In genomic region chr2:158144914-158145625, GRCh38 we compare ENCODE assay signal across 26 cellular contexts. TPM values are rescaled to one million over a fixed set of nuclear protein-coding genes. Genes with fewer than 3 reads are reported as not detected.
DNase-seq lines count a peak whose midpoint lies in the region; TF ChIP-seq lines count a peak whose summit lies in the region.
"Had no signal": no experiment of that assay in that cellular context is flagged by ENCODE, and none has a peak within 500 bp of the region (broad histone marks: within the 10 kb centered on the region; RNA-seq: fewer than 3 reads in every experiment).

No MANE protein-coding gene starts in this region.

- H3K23ac ChIP-seq in neuronal stem cell (ENCODE audit: low read depth, low read length, poor library complexity) = no peak overlapping the region

- H3K14ac ChIP-seq in neuronal stem cell (ENCODE audit: low read length) = no peak overlapping the region

- H3K9me3 ChIP-seq in neuronal stem cell (replicated peaks in 1 of 2; ENCODE audit: control insufficient read depth in 2 of 2, insufficient read depth in 1 of 2, low read depth in 1 of 2, low read length in 2 of 2) = no peaks in the 10 kb centered on the region
- H3K9me3 ChIP-seq: right lobe of liver, SJSA1, thoracic aorta had no signal

- H4K8ac ChIP-seq in neuronal stem cell (ENCODE audit: low read depth, low read length) = no peak overlapping the region

- H3K4me2 ChIP-seq in neuronal stem cell (ENCODE audit: insufficient read depth, low read length, poor library complexity, severe bottlenecking) = no peak overlapping the region

- H2BK12ac ChIP-seq in neuronal stem cell (ENCODE audit: low read length) = peak overlapping the region; percentile 19

- no peak overlapping the region for H2BK15ac ChIP-seq in neuronal stem cell (ENCODE audit: low read length)

- H3K4me1 ChIP-seq in neuronal stem cell (ENCODE audit: control insufficient read depth in 2 of 2, insufficient read depth in 1 of 2, low read depth in 1 of 2, low read length in 2 of 2) = no peaks in the 10 kb centered on the region
- H3K4me1 ChIP-seq: right lobe of liver, SJSA1 had no signal

- H3K36me3 ChIP-seq in neuronal stem cell (replicated peaks in 1 of 2; ENCODE audit: control insufficient read depth in 2 of 2, insufficient read depth in 2 of 2, low read length in 2 of 2) = no peaks in the 10 kb centered on the region
- H3K36me3 ChIP-seq: right lobe of liver, SJSA1, thoracic aorta, WERI-Rb-1 had no signal

- H3K27ac ChIP-seq in neuronal stem cell (replicated peaks; ENCODE audit: low read length) = no peak overlapping the region
- H3K27ac ChIP-seq: epithelial cell of prostate, GM23248, right lobe of liver, SJSA1, thoracic aorta, WERI-Rb-1 had no signal

- in situ Hi-C loops in ACHN (cut with HindIII; ENCODE audit: low pct_ligation_motif_present, low pct_unique_long_range_greater_than_20kb, low sequenced_read_pairs) = no loop called here

- H2BK5ac ChIP-seq in neuronal stem cell (ENCODE audit: low read length) = no peak overlapping the region

- no peaks in the 10 kb centered on the region for H3K79me1 ChIP-seq in neuronal stem cell (ENCODE audit: low read depth, low read length)

- H2BK120ac ChIP-seq in neuronal stem cell (ENCODE audit: low read depth, low read length) = no peak overlapping the region

- H2AK5ac ChIP-seq in neuronal stem cell (ENCODE audit: low read depth, low read length) = no peak overlapping the region

- no peak overlapping the region for H3K9ac ChIP-seq in neuronal stem cell (ENCODE audit: low read depth, low read length, poor library complexity)
- H3K9ac ChIP-seq: GM23248 had no signal

- no peak overlapping the region for H3K18ac ChIP-seq in neuronal stem cell (ENCODE audit: low read length)

- no CpG with 5 or more reads among the region's 13 CpGs for WGBS in neuronal stem cell (ENCODE audit: extremely low coverage in 2 of 2, insufficient read length in 2 of 2, insufficient replicate concordance in 1 of 2), 2 donors

- DNase-seq in NCI-H2171 treated with DMSO at 0.1 percent for 48 hours (lab: John Stamatoyannopoulos, UW) (peak; percentile 32), NCI-H2171 (lab: John Stamatoyannopoulos, UW) (no peak), NCI-H2107 treated with DMSO at 0.1 percent for 48 hours (lab: John Stamatoyannopoulos, UW; ENCODE audit: unreplicated experiment) (peak; percentile 80), epithelial cell of esophagus (ENCODE audit: low read depth) (peak; percentile 71), neuronal stem cell (ENCODE audit: low spot score) (no peak), NCI-H526 treated with DMSO at 0.1 percent for 48 hours (lab: John Stamatoyannopoulos, UW) (no peak), ACHN (no peak), SIG-M5 (lab: John Stamatoyannopoulos, UW) (no peak)
- DNase-seq: activated CD4-positive, alpha-beta T cell treated with anti-CD3 and anti-CD28 coated beads for 48 hours; activated CD8-positive, alpha-beta memory T cell treated with anti-CD3 and anti-CD28 coated beads for 24 hours; activated T-cell treated with anti-CD3 and anti-CD28 coated beads for 4 hours; CD4-positive, alpha-beta memory T cell; effector CD4-positive, alpha-beta T cell; GM23248; naive thymus-derived CD4-positive, alpha-beta T cell; NCI-H1092 treated with DMSO at 0.1 percent for 48 hours; NCI-H2081; NCI-H524; right lobe of liver; stimulated activated CD8-positive, alpha-beta memory T cell treated with anti-CD3 and anti-CD28 coated beads, Interleukin-4, amount 100 ng/mL, for 48 hours; T1000; WERI-Rb-1 had no signal

- no peak overlapping the region for H2AFZ ChIP-seq in neuronal stem cell (ENCODE audit: low read length)
- H2AFZ ChIP-seq: GM23248 had no signal

- H3K4ac ChIP-seq in neuronal stem cell (ENCODE audit: low read length) = no peak overlapping the region

- H3K4me3 ChIP-seq in epithelial cell of esophagus (ENCODE audit: low read length) (no peak overlapping the region), neuronal stem cell (ENCODE audit: low read length in 2 of 2) (no peak overlapping the region)
- H3K4me3 ChIP-seq: GM23248, right lobe of liver, SJSA1, thoracic aorta had no signal

- no peak for TF ChIP-seq CTCF in epithelial cell of esophagus (IDR thresholded peaks at IDR 0.05; ENCODE audit: insufficient read depth, low read depth, low read length, missing control alignments)

- no peak overlapping the region for H4K91ac ChIP-seq in neuronal stem cell (ENCODE audit: low read depth, low read length, poor library complexity)

- H3K27me3 ChIP-seq in neuronal stem cell (ENCODE audit: control insufficient read depth in 3 of 3, insufficient read depth in 3 of 3, low read depth in 1 of 3, low read length in 3 of 3) = no peaks in the 10 kb centered on the region
- H3K27me3 ChIP-seq: right lobe of liver had no signal

RNA-seq across cellular contexts. Expression of gene UPP2, which starts 43.4 kb away (rescaled TPM):
- polyA plus RNA-seq in neuronal stem cell (2013, experiment 1 of 2) = not detected
- polyA plus RNA-seq in neuronal stem cell (2013, experiment 2 of 2) = 0.01 TPM
- polyA plus RNA-seq: CD4-positive, alpha-beta memory T cell; GM23248; naive thymus-derived CD4-positive, alpha-beta T cell; urinary bladder had no signal

Comparison
In these comparisons a context has a peak if more than half of its experiments do, and no peak if none do; other contexts are left out.
1. DNase-seq: peak in NCI-H2171 treated with DMSO at 0.1 percent for 48 hours (single experiment), NCI-H2107 treated with DMSO at 0.1 percent for 48 hours (single experiment) and epithelial cell of esophagus (single experiment); none in NCI-H2171 (single experiment), neuronal stem cell (single experiment), NCI-H526 treated with DMSO at 0.1 percent for 48 hours (single experiment), ACHN (single experiment) and SIG-M5 (single experiment).